ENCODE assay signal across 22 cellular contexts in the genomic region with DNA sequence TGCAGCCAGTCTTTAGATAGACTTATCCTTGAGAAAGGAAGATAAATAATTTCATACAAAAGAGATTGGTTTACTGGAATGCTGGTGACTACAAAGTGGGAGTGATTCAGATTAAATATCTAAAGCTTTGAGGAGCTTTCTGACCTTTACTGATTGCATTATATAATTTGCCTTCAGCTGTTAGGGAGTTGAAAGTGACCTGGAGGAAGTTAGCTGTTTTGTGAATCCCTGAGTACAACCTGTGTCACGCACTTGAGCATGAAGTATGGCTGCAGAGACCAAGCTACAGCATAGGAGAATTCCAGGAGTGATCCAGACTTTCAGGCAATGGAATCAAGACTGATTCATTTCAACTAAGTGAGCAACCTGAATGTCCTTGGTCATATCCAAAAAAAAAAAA.
"Had no signal": no experiment of that assay in that cellular context is flagged by ENCODE, and none has a peak within 500 bp of the region (broad histone marks: within the 10 kb centered on the region; RNA-seq: fewer than 3 reads in every experiment).

No MANE protein-coding gene starts in this region.

- H3K36me3 ChIP-seq: left ventricle myocardium inferior, ovary, right atrium auricular region, tibial nerve had no signal

- H3K4me1 ChIP-seq: body of pancreas, left ventricle myocardium inferior, psoas muscle, right atrium auricular region, tibial nerve had no signal

- DNase-seq: activated CD4-positive, alpha-beta memory T cell treated with anti-CD3 and anti-CD28 coated beads for 36 hours; activated CD4-positive, alpha-beta T cell treated with anti-CD3 and anti-CD28 coated beads for 48 hours; activated naive CD4-positive, alpha-beta T cell treated with Interleukin-2 at 50 U/mL for 16 hours; activated naive CD8-positive, alpha-beta T cell treated with anti-CD3 and anti-CD28 coated beads for 36 hours; activated T-cell treated with anti-CD3 and anti-CD28 coated beads, Interleukin-2, amount 50 U/mL, for 48 hours; body of pancreas; central memory CD4-positive, alpha-beta T cell; dermis blood vessel endothelial cell; effector CD8-positive, alpha-beta T cell; glutamatergic neuron; immature natural killer cell; left ventricle myocardium inferior; natural killer cell; ovary; psoas muscle; stimulated activated CD4-positive, alpha-beta T cell treated with anti-CD3 and anti-CD28 coated beads, Interleukin-1b, Interleukin-23, amount 100 ng/mL, for 48 hours; stimulated activated naive CD8-positive, alpha-beta T cell treated with anti-CD3 and anti-CD28 coated beads, Interleukin-15, amount 100 ng/mL, for 72 hours had no signal

- H3K27ac ChIP-seq: body of pancreas, hepatocyte, left ventricle myocardium inferior, ovary, psoas muscle, right atrium auricular region, tibial nerve had no signal

- H3K4me2 ChIP-seq: hepatocyte had no signal

- H2AFZ ChIP-seq: hepatocyte had no signal

- H3K4me3 ChIP-seq: body of pancreas, hepatocyte, left ventricle myocardium inferior, ovary, psoas muscle, right atrium auricular region, tibial nerve had no signal

- H3K27me3 ChIP-seq: body of pancreas, hepatocyte, ovary, right atrium auricular region, tibial nerve had no signal

- H3K9me3 ChIP-seq: body of pancreas, left ventricle myocardium inferior, ovary, psoas muscle, right atrium auricular region had no signal

- H3K79me2 ChIP-seq: hepatocyte had no signal

- FAIRE-seq: endothelial cell of umbilical vein, frontal cortex had no signal
